ENCODE assay signal across 19 cellular contexts in genomic region chr18:53886066-53886465, GRCh38.
"Had no signal": no experiment of that assay in that cellular context is flagged by ENCODE, and none has a peak within 500 bp of the region (broad histone marks: within the 10 kb centered on the region; RNA-seq: fewer than 3 reads in every experiment).

No MANE protein-coding gene starts in this region.

- DNase-seq: colonic mucosa; effector CD4-positive, alpha-beta T cell; endodermal cell; gastrocnemius medialis; glutamatergic neuron; islet precursor cell; left cardiac atrium; mucosa of descending colon; naive thymus-derived CD8-positive, alpha-beta T cell; ovary; right lobe of liver; stimulated activated CD4-positive, alpha-beta T cell treated with anti-CD3 and anti-CD28 coated beads, Interleukin-4, amount 100 ng/mL, for 24 hours; tibial artery; upper lobe of left lung had no signal

- H3K36me3 ChIP-seq: colonic mucosa, gastrocnemius medialis, ovary, right lobe of liver, tibial artery, upper lobe of left lung, vagina had no signal

- ATAC-seq: gastrocnemius medialis; left cardiac atrium; mucosa of descending colon; naive thymus-derived CD8-positive, alpha-beta T cell; right lobe of liver; stimulated activated memory B cell treated with anti-CD40 and anti-IgM and Interleukin-4, amounts not matched to agents 10 μg/mL and 1 μg/mL and 100 μg/mL, for 72 hours had no signal

- H3K4me3 ChIP-seq: colonic mucosa, gastrocnemius medialis, mucosa of descending colon, ovary, right lobe of liver, tibial artery, upper lobe of left lung, vagina had no signal

- H3K9me3 ChIP-seq: colonic mucosa, gastrocnemius medialis, mucosa of descending colon, ovary, right lobe of liver, upper lobe of left lung, vagina had no signal

- H3K27me3 ChIP-seq: colonic mucosa, gastrocnemius medialis, ovary, right lobe of liver, tibial artery, upper lobe of left lung, vagina had no signal

- H3K27me3 Mint-ChIP-seq: progenitor cell of endocrine pancreas; stimulated activated naive CD8-positive, alpha-beta T cell treated with anti-CD3 and anti-CD28 coated beads, Interleukin-15, Interleukin-2, amounts not matched to agents 100 ng/mL and 50 ng/mL, for 24 hours had no signal

- H3K4me3 Mint-ChIP-seq: endodermal cell; naive thymus-derived CD8-positive, alpha-beta T cell; neural crest cell; stimulated activated memory B cell treated with anti-CD40 and anti-IgM and Interleukin-4, amounts not matched to agents 10 μg/mL and 1 μg/mL and 100 μg/mL, for 72 hours; stimulated activated naive CD8-positive, alpha-beta T cell treated with anti-CD3 and anti-CD28 coated beads, Interleukin-15, Interleukin-2, amounts not matched to agents 100 ng/mL and 50 ng/mL, for 24 hours had no signal

- H3K27ac ChIP-seq: colonic mucosa, gastrocnemius medialis, ovary, right lobe of liver, tibial artery, upper lobe of left lung, vagina had no signal

- H3K36me3 Mint-ChIP-seq: naive thymus-derived CD8-positive, alpha-beta T cell; stimulated activated memory B cell treated with anti-CD40 and anti-IgM and Interleukin-4, amounts not matched to agents 10 μg/mL and 1 μg/mL and 100 μg/mL, for 72 hours had no signal

- H3K9me3 Mint-ChIP-seq: endodermal cell; neural crest cell; stimulated activated memory B cell treated with anti-CD40 and anti-IgM and Interleukin-4, amounts not matched to agents 10 μg/mL and 1 μg/mL and 100 μg/mL, for 72 hours had no signal

- H3K4me1 ChIP-seq: colonic mucosa, gastrocnemius medialis, right lobe of liver, tibial artery, upper lobe of left lung, vagina had no signal

- H3K4me1 Mint-ChIP-seq: endodermal cell; naive thymus-derived CD8-positive, alpha-beta T cell; neural crest cell; stimulated activated memory B cell treated with anti-CD40 and anti-IgM and Interleukin-4, amounts not matched to agents 10 μg/mL and 1 μg/mL and 100 μg/mL, for 72 hours had no signal

- H3K27ac Mint-ChIP-seq: endodermal cell; naive thymus-derived CD8-positive, alpha-beta T cell; progenitor cell of endocrine pancreas; stimulated activated memory B cell treated with anti-CD40 and anti-IgM and Interleukin-4, amounts not matched to agents 10 μg/mL and 1 μg/mL and 100 μg/mL, for 72 hours; stimulated activated naive CD8-positive, alpha-beta T cell treated with anti-CD3 and anti-CD28 coated beads, Interleukin-15, Interleukin-2, amounts not matched to agents 100 ng/mL and 50 ng/mL, for 24 hours had no signal
